ENCODE assay signal across 11 cellular contexts in the genomic region with DNA sequence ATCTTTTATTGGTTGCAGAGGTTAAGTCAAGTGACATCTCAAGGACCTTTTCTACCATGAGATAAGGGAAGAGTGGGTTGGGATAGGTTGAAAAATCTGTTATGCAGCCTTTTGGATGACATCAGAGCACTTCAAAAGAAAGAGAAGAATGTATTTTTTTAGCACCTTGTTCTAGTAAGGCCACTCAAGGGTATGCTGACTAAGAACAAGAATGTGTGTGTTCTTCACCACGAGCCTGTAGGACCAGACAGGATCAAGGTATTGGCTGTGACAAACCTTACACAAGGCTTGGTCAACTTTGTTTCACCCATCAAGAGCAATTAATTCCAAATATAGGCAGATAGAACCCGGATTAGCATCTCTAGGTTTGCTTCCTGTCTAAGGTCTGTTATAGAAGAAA.
A peak's percentile ranks its signal among the peaks of the same experiment; 100 is the strongest.
DNase-seq lines count a peak whose midpoint lies in the region; ATAC-seq and FAIRE-seq lines count a peak whose summit lies in the region.
"Had no signal": no experiment of that assay in that cellular context is flagged by ENCODE, and none has a peak within 500 bp of the region (broad histone marks: within the 10 kb centered on the region; RNA-seq: fewer than 3 reads in every experiment).

No MANE protein-coding gene starts in this region.

- H3K4me2 ChIP-seq in BLaER1 = peak overlapping the region; percentile 98

- peaks cover 15% of the 10 kb centered on the region for H3K36me3 ChIP-seq in BLaER1

- peaks cover 91% of the 10 kb centered on the region for H3K4me1 ChIP-seq in BLaER1

- no peak for FAIRE-seq in RCC 7860 (lab: Jason Lieb, UNC)

- H3K27ac ChIP-seq in BLaER1 = peak overlapping the region; percentile 70
- H3K27ac ChIP-seq: C4-2B had no signal

- peak; percentile 4 for DNase-seq in RCC 7860 (ENCODE audit: low spot score)
- no peak for DNase-seq in HUDEP-2 (lab: John Stamatoyannopoulos, UW; ENCODE audit: unreplicated experiment in 76 of 76)
- DNase-seq in occipital lobe (lab: John Stamatoyannopoulos, UW) = no peak
- no peak for DNase-seq in amniotic stem cell (lab: John Stamatoyannopoulos, UW)
- no peak for DNase-seq in DMS114 treated with DMSO at 0.1 percent for 48 hours (lab: John Stamatoyannopoulos, UW; ENCODE audit: unreplicated experiment)
- DNase-seq: Kasumi-1, left ventricle myocardium superior had no signal

- ATAC-seq in GM18909 (IDR thresholded peaks at IDR 0.05; ENCODE audit: poor library complexity, unreplicated experiment) (peak; percentile 77), HG02759 (IDR thresholded peaks at IDR 0.05; ENCODE audit: unreplicated experiment) (peak; percentile 92)
- ATAC-seq: left ventricle myocardium superior had no signal

- H3K27me3 ChIP-seq in BLaER1 = no peaks in the 10 kb centered on the region

- peak overlapping the region; percentile 26; the same call in 1 of the 2 replicates for H3K4me3 ChIP-seq in BLaER1

- H4K20me1 ChIP-seq in BLaER1 = no peaks in the 10 kb centered on the region

- H3K9me3 ChIP-seq in BLaER1 = no peaks in the 10 kb centered on the region

- H3K9ac ChIP-seq in BLaER1 = peak overlapping the region; percentile 28; the same call in 1 of the 2 replicates
